Comparison of ENCODE assay signal across 8 cellular contexts in the genomic region with DNA sequence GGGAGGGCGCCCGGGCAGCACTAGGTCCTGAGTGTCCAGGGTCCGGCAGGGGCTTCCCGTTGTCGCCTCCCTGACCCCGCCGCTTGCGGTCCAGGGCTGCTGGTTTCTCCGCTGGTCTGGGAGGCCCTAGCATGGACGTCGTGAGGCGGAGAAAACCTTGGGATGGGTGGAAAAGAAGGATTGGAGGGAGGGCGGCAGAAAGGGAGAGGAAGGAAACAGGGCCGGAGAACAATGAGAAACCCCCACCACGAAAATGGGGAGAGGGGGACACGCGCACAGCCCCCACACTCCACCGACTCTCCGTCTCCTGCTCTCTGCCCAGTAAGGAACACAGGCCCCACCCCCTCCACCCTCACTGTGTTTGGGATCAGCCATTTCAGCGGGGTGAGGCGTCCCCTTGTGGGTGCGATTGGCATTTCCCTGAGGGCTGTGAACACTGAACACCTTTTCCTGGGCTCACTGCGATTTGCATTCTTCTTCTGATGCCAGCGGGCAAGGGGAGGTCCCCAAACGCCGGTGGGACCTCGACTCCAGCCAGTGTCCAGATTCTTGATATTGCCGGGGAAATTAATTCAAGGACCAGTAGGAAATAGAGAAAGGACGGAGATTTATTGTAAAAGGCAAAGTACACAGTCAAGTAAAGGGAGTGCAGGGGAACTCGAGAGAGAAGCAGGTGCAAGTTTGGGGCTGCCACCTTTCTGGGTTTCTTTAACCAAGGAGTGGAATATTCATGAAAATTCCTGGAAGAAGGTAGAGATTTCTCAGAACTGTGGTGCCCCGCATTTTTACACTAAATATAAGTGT. TPM values are rescaled to one million over a fixed set of nuclear protein-coding genes. Genes with fewer than 3 reads are reported as not detected.
A peak's percentile ranks its signal among the peaks of the same experiment; 100 is the strongest.
DNase-seq lines count a peak whose midpoint lies in the region; ATAC-seq, FAIRE-seq and TF ChIP-seq lines count a peak whose summit lies in the region.

No MANE protein-coding gene starts in this region.

- H3K4me1 ChIP-seq in endodermal cell (ENCODE audit: control insufficient read depth, insufficient read depth, low read length): no peaks in the 10 kb centered on the region

- H3K27me3 ChIP-seq in endodermal cell (ENCODE audit: control insufficient read depth, insufficient read depth, low read length, poor library complexity, severe bottlenecking): peaks cover 92% of the 10 kb centered on the region

- H3K27ac Mint-ChIP-seq in endodermal cell (no peak overlapping the region), mesothelial cell of epicardium (no peak overlapping the region)

- H3K9me3 Mint-ChIP-seq in endodermal cell: peaks cover 6% of the 10 kb centered on the region
- H3K9me3 Mint-ChIP-seq in mesothelial cell of epicardium: no peaks in the 10 kb centered on the region

- H3K9me3 ChIP-seq in endodermal cell (ENCODE audit: control insufficient read depth, low read length): no peaks in the 10 kb centered on the region

- H3K36me3 ChIP-seq in endodermal cell (ENCODE audit: control insufficient read depth, insufficient read depth, low read length): no peaks in the 10 kb centered on the region

- 5 to 9% methylated on average over 21 to 31 of the region's 31 CpGs for WGBS in endodermal cell (ENCODE audit: insufficient coverage in 1 of 2, insufficient read length in 1 of 2), 2 experiments

- peaks cover 3% of the 10 kb centered on the region for H3K4me1 Mint-ChIP-seq in endodermal cell
- H3K4me1 Mint-ChIP-seq in mesothelial cell of epicardium: peaks cover 13% of the 10 kb centered on the region

- H3K27me3 Mint-ChIP-seq in endodermal cell (ENCODE audit: insufficient read depth): peaks cover 90% of the 10 kb centered on the region
- peaks cover 92% of the 10 kb centered on the region for H3K27me3 Mint-ChIP-seq in mesothelial cell of epicardium (ENCODE audit: low read depth)

- FAIRE-seq in D721Med (lab: Jason Lieb, UNC): no peak

- H3K4me3 ChIP-seq in endodermal cell (ENCODE audit: low read length): peak overlapping the region; percentile 78

- DNase-seq in D721Med (ENCODE audit: insufficient read length, low spot score): no peak
- peak; percentile 91 for DNase-seq in NCI-H82 (lab: John Stamatoyannopoulos, UW)
- peak; percentile 89 for DNase-seq in activated CD8-positive, alpha-beta memory T cell treated with anti-CD3 and anti-CD28 coated beads for 24 hours
- DNase-seq in endodermal cell: peak; percentile 97
- DNase-seq in mesothelial cell of epicardium (ENCODE audit: low spot score in 2 of 2, unreplicated experiment in 2 of 2): peak; percentile 66 to 90
- peak; percentile 55 for DNase-seq in stimulated activated CD8-positive, alpha-beta memory T cell treated with anti-CD3 and anti-CD28 coated beads, Interleukin-15, amount 100 ng/mL, for 1 hour (ENCODE audit: low read depth)

- ATAC-seq in HG03159 (IDR thresholded peaks at IDR 0.05; ENCODE audit: unreplicated experiment): peak; percentile 58
- ATAC-seq in GM18873 (IDR thresholded peaks at IDR 0.05; ENCODE audit: low FRiP score, unreplicated experiment): no peak

- TF ChIP-seq CTCF in D721Med (IDR thresholded peaks at IDR 0.05; ENCODE audit: insufficient read depth, missing control alignments) (peak; percentile 93), endodermal cell (conservative IDR thresholded peaks at IDR 0.05) (peak; percentile 85), mesothelial cell of epicardium (IDR thresholded peaks at IDR 0.05; ENCODE audit: unreplicated experiment) (peak; percentile 68)

- no peak overlapping the region for H3K9ac ChIP-seq in endodermal cell (ENCODE audit: extremely low read depth, low read length, poor library complexity, severe bottlenecking)

- H3K27ac ChIP-seq in endodermal cell (ENCODE audit: low read depth, low read length): no peak overlapping the region

- H3K4me3 Mint-ChIP-seq in endodermal cell: peak overlapping the region; percentile 57
- peak overlapping the region; percentile 75 for H3K4me3 Mint-ChIP-seq in mesothelial cell of epicardium

- H3K36me3 Mint-ChIP-seq in endodermal cell (ENCODE audit: low read depth): no peaks in the 10 kb centered on the region
- no peaks in the 10 kb centered on the region for H3K36me3 Mint-ChIP-seq in mesothelial cell of epicardium

RNA-seq across cellular contexts. Expression of gene RAET1G, which starts 3.3 kb away (rescaled TPM):
- total RNA-seq in endodermal cell (not detected), mesothelial cell of epicardium (not detected in 3 replicates)
- polyA plus RNA-seq in endodermal cell (2013, experiment 1 of 2): not detected
- not detected for polyA plus RNA-seq in endodermal cell (2013, experiment 2 of 2)

RNA-seq across cellular contexts. Expression of gene ULBP2, which starts 15.6 kb away (rescaled TPM):
- total RNA-seq in endodermal cell: under 1 TPM in 1 of 2 donors, not detected in 1; 0.20 TPM
- 0.78 TPM for polyA plus RNA-seq in endodermal cell (2013, experiment 1 of 2)
- 0.58 TPM for polyA plus RNA-seq in endodermal cell (2013, experiment 2 of 2)
- 0.23 to 0.42 TPM (median 0.24 TPM) in 3 replicates for total RNA-seq in mesothelial cell of epicardium

RNA-seq across cellular contexts. Expression of gene RAET1E, which starts 28.3 kb away (rescaled TPM):
- not detected for total RNA-seq in endodermal cell
- polyA plus RNA-seq in endodermal cell (2013, experiment 1 of 2): not detected
- not detected for polyA plus RNA-seq in endodermal cell (2013, experiment 2 of 2)
- total RNA-seq in mesothelial cell of epicardium: not detected in 3 replicates

RNA-seq across cellular contexts. Expression of gene ULBP1, which starts 37.6 kb away (rescaled TPM):
- total RNA-seq in endodermal cell (under 1 TPM; 0.31 to 0.55 TPM), mesothelial cell of epicardium (0.07 to 0.11 TPM (median 0.11 TPM) in 3 replicates)
- 4.0 TPM for polyA plus RNA-seq in endodermal cell (2013, experiment 1 of 2)
- 2.5 TPM for polyA plus RNA-seq in endodermal cell (2013, experiment 2 of 2)
